2 cellular contexts compared by ENCODE assay signal in the genomic region with DNA sequence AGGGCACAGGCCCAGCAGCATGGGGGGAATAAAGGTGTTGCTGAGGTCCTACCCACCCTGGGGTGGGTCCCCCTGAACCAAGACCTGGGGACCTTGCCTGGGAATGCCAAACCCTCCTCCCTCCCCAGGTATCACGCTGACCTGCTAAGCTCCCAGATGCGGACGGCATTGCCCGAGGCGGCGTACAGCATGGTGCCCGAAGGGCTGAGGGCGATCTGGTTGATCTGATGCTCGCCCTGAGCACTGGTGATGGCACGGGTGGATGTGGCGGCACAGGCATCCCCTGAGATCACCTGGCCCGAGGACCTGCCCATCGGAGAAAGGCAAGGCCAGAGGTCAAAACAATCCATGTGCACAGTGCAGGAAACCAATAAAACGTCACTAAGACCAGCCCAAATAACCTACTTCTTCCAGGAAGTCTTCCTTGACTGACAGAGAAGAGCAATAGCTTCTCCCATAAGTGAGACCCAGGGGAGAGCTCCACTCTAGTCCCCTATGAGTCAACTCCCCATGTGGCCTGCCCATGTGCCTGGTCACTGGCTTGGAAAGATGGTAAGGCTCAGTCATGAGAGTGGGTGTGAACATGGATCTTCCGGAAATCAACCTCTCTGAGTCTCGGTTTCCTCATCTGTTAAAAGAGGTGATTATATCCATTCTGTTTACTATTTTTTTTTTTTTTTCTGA.
TF ChIP-seq lines count a peak whose summit lies in the region.

No MANE protein-coding gene starts in this region.

TF ChIP-seq in K562, 482 proteins besides CTCF, POLR2A, EP300 and RAD21:
- TF ChIP-seq ZNF79 (CRISPR knock-in tag; IDR thresholded peaks at IDR 0.05; ENCODE audit: low read depth) (no peak), ZFP36 (IDR thresholded peaks at IDR 0.05; ENCODE audit: low read depth, low read length, partially characterized antibody) (peak; percentile 72)

TF ChIP-seq in SK-N-SH, 30 proteins besides CTCF, POLR2A, EP300 and RAD21:
- TF ChIP-seq GATA2 (CRISPR knock-in tag; IDR thresholded peaks at IDR 0.05) (no peak), RXRA (IDR thresholded peaks at IDR 0.05; ENCODE audit: borderline replicate concordance, low read depth) (no peak), CHD2 (IDR thresholded peaks at IDR 0.05; ENCODE audit: low read length, partially characterized antibody) (no peak), YY1 (IDR thresholded peaks at IDR 0.05; ENCODE audit: low read depth) (no peak), FOSL2 (IDR thresholded peaks at IDR 0.05; ENCODE audit: borderline replicate concordance, low read depth) (no peak), EZH2phosphoT487 (IDR thresholded peaks at IDR 0.05; ENCODE audit: borderline replicate concordance, low read depth) (no peak), TAF1 (IDR thresholded peaks at IDR 0.05; ENCODE audit: borderline replicate concordance, low read depth, low read length) (no peak), JUND (IDR thresholded peaks at IDR 0.05) (no peak), MEF2A (IDR thresholded peaks at IDR 0.05; ENCODE audit: borderline replicate concordance, low read depth) (no peak)
- TF ChIP-seq, protein P1, sequence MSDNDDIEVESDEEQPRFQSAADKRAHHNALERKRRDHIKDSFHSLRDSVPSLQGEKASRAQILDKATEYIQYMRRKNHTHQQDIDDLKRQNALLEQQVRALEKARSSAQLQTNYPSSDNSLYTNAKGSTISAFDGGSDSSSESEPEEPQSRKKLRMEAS (IDR thresholded peaks at IDR 0.05; ENCODE audit: low read depth): no peak
